8 cellular contexts compared by ENCODE assay signal in the genomic region with DNA sequence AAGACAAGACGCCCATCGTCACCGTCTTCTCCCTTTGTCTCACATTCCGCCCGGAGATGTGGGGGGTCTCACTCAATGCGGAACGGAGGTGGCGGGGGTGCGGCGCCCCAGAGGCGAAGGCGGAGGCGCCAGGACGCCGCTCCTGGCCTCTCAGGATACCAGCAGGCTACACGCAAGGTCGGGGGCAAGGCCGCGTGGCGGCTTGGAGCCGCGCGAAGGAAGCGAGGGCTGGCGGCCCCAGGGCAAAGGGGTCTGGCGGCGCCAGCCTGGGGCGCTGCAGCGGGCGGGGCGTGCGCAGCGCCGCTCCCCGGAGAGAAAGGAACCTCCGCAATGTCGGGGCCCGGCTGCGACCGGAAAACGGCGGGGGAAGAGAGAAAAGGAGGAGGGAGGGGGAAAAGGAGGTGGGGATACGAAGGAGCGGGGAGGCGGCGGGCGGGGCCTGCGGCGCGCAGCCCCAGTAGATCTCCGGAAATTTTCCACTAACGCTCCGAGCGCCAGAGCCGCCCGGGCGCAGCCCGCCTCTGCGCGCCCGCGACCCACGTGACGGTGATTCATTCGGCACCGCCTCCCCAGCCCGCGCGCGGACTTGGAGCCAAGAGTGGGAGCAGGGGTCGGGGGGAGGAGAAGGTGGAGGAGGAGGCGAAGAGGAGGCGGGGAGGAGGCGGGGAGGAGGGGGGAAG. TPM values are rescaled to one million over a fixed set of nuclear protein-coding genes. Genes with fewer than 3 reads are reported as not detected.
DNase-seq lines count a peak whose midpoint lies in the region; ATAC-seq and TF ChIP-seq lines count a peak whose summit lies in the region.

No MANE protein-coding gene starts in this region.

- peak overlapping the region; percentile 95 for H3K4me2 ChIP-seq in parathyroid adenoma (ENCODE audit: low read length)

- H3K4me1 ChIP-seq in parathyroid adenoma = peaks cover 3% of the 10 kb centered on the region
- H3K4me1 ChIP-seq in tibial nerve = peaks cover 0 to 69% (median 44%) of the 10 kb centered on the region in 4 donors

- H3K27me3 ChIP-seq in parathyroid adenoma (ENCODE audit: control insufficient read depth, insufficient read depth, low read length) (no peaks in the 10 kb centered on the region), tibial nerve (no peaks in the 10 kb centered on the region)

- POLR2A ChIA-PET in activated naive CD8-positive, alpha-beta T cell treated with anti-CD3 and anti-CD28 coated beads, Interleukin-2, amount 10 ng/mL, durations not matched to agents 7 days and 5 days (lab: Charles Lee) = interaction anchor here (1.0 to 4.4 kb wide), 8 partner anchors 11 to 278 kb away, joined by 3 to 62 read pairs (median 8); partner anchors contain the start of genes SLC38A1 and SLC38A2

- H3K4me3 ChIP-seq in GM12865 (ENCODE audit: low read depth, low read length) (peak overlapping the region; percentile 85), parathyroid adenoma (ENCODE audit: low read depth, low read length) (peak overlapping the region; percentile 85), tibial nerve (peak overlapping the region; percentile 62 to 86 (median 76))

- peak; percentile 21 for TF ChIP-seq CTCF in GM12865 (IDR thresholded peaks at IDR 0.05; ENCODE audit: insufficient read depth, low read depth, low read length, missing control alignments)
- peak; percentile 52 for TF ChIP-seq CTCF in parathyroid adenoma (IDR thresholded peaks at IDR 0.05)
- peak in 3 of 5 experiments; percentile 24 to 32 (median 24) for TF ChIP-seq CTCF in tibial nerve (IDR thresholded peaks at IDR 0.05)

- ATAC-seq in HG02642 (IDR thresholded peaks at IDR 0.05; ENCODE audit: poor library complexity, unreplicated experiment) (peak; percentile 82), Right ventricle myocardium superior (ENCODE audit: poor library complexity) (peak; percentile 93)
- ATAC-seq in activated naive CD8-positive, alpha-beta T cell treated with anti-CD3 and anti-CD28 coated beads, Interleukin-2, amount 10 ng/mL, durations not matched to agents 7 days and 5 days (ENCODE audit: low read depth) = peak; percentile 87

- peak overlapping the region; percentile 91 for H3K9ac ChIP-seq in parathyroid adenoma

- peaks cover 3% of the 10 kb centered on the region for H3K9me3 Mint-ChIP-seq in activated naive CD8-positive, alpha-beta T cell treated with anti-CD3 and anti-CD28 coated beads, Interleukin-2, amount 10 ng/mL, durations not matched to agents 7 days and 5 days

- no peaks in the 10 kb centered on the region for H3K36me3 ChIP-seq in parathyroid adenoma (ENCODE audit: control insufficient read depth, insufficient read depth, low read length)
- H3K36me3 ChIP-seq in tibial nerve = no peaks in the 10 kb centered on the region

- peak overlapping the region; percentile 92 for H3K27ac Mint-ChIP-seq in activated naive CD8-positive, alpha-beta T cell treated with anti-CD3 and anti-CD28 coated beads, Interleukin-2, amount 10 ng/mL, durations not matched to agents 7 days and 5 days

- intact Hi-C loops in Right ventricle myocardium superior (cut with DNase I) = no loop called here

- peaks cover 2% of the 10 kb centered on the region for H3K36me3 Mint-ChIP-seq in activated naive CD8-positive, alpha-beta T cell treated with anti-CD3 and anti-CD28 coated beads, Interleukin-2, amount 10 ng/mL, durations not matched to agents 7 days and 5 days

- peaks cover 3% of the 10 kb centered on the region for H3K27me3 Mint-ChIP-seq in activated naive CD8-positive, alpha-beta T cell treated with anti-CD3 and anti-CD28 coated beads, Interleukin-2, amount 10 ng/mL, durations not matched to agents 7 days and 5 days

- no peaks in the 10 kb centered on the region for H3K79me2 ChIP-seq in parathyroid adenoma

- peaks cover 40% of the 10 kb centered on the region for H3K4me1 Mint-ChIP-seq in activated naive CD8-positive, alpha-beta T cell treated with anti-CD3 and anti-CD28 coated beads, Interleukin-2, amount 10 ng/mL, durations not matched to agents 7 days and 5 days

- WGBS in tibial nerve, 2 donors = 0 to 2% methylated on average over 43 to 70 of the region's 74 CpGs

- H3K4me3 Mint-ChIP-seq in activated naive CD8-positive, alpha-beta T cell treated with anti-CD3 and anti-CD28 coated beads, Interleukin-2, amount 10 ng/mL, durations not matched to agents 7 days and 5 days = peak overlapping the region; percentile 93

- DNase-seq in GM12865 (ENCODE audit: low read depth) (peak; percentile 97), NCI-H1092 treated with DMSO at 0.1 percent for 48 hours (lab: John Stamatoyannopoulos, UW) (peak; percentile 99), SKM-1 (lab: John Stamatoyannopoulos, UW; ENCODE audit: unreplicated experiment) (peak; percentile 74), Right ventricle myocardium superior (peak; percentile 98), tibial nerve (ENCODE audit: low spot score in 2 of 2) (peak; percentile 93 to 96)
- peak; percentile 95 for DNase-seq in activated naive CD8-positive, alpha-beta T cell treated with anti-CD3 and anti-CD28 coated beads, Interleukin-2, amount 10 ng/mL, durations not matched to agents 7 days and 5 days

- H3K9me3 ChIP-seq in parathyroid adenoma (ENCODE audit: control insufficient read depth, low read length) (no peaks in the 10 kb centered on the region), tibial nerve (no peaks in the 10 kb centered on the region)

- H3K27ac ChIP-seq in parathyroid adenoma = peak overlapping the region; percentile 98
- H3K27ac ChIP-seq in tibial nerve = peak overlapping the region; percentile 97 to 100 (median 99)

- TF ChIP-seq POLR2A in tibial nerve (IDR thresholded peaks at IDR 0.05) = peak; percentile 93 to 94

- H2AFZ ChIP-seq in parathyroid adenoma = peak overlapping the region; percentile 98

- peak; percentile 82 to 96 for TF ChIP-seq EP300 in tibial nerve (IDR thresholded peaks at IDR 0.05)

RNA-seq across cellular contexts. Expression of gene SLC38A2, which starts 10.5 kb away (rescaled TPM):
- total RNA-seq in activated naive CD8-positive, alpha-beta T cell treated with anti-CD3 and anti-CD28 coated beads, Interleukin-2, amount 10 ng/mL, durations not matched to agents 7 days and 5 days = 100 to 1,000 TPM; 227 to 253 TPM
- total RNA-seq in Right ventricle myocardium superior (144 TPM), tibial nerve (100 to 1,000 TPM; 368 to 440 (median 381) TPM)

Comparison
In these comparisons a context has a peak if more than half of its experiments do, and no peak if none do; other contexts are left out.
1. Peak in every context shown above with its lines: DNase-seq, ATAC-seq, H3K4me3 ChIP-seq and H3K27ac ChIP-seq.